ENCODE assay signal across 1 cellular context in the genomic region with DNA sequence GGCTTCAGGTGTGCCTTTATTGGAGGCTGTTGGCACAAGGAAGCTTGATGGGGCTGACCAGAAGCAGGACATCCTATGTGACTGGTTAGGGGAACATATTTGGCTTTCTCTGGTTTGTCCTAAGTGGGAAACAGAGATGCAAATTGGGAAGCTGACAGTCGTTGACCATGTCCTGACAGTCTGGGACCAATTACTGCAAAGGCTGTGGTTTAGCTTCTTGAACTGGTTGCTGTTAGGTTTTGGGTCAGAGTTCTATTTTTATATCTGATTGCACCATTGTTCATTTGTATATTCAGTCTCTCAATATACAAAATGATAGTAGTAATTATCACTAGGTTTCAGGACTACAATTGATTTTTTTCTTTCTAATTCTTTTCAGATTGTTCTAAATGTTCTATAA.
TF ChIP-seq lines count a peak whose summit lies in the region.

No MANE protein-coding gene starts in this region.

TF ChIP-seq in H1, 55 proteins besides CTCF, POLR2A, EP300 and RAD21 (continued from another document):
- TF ChIP-seq, protein P1, sequence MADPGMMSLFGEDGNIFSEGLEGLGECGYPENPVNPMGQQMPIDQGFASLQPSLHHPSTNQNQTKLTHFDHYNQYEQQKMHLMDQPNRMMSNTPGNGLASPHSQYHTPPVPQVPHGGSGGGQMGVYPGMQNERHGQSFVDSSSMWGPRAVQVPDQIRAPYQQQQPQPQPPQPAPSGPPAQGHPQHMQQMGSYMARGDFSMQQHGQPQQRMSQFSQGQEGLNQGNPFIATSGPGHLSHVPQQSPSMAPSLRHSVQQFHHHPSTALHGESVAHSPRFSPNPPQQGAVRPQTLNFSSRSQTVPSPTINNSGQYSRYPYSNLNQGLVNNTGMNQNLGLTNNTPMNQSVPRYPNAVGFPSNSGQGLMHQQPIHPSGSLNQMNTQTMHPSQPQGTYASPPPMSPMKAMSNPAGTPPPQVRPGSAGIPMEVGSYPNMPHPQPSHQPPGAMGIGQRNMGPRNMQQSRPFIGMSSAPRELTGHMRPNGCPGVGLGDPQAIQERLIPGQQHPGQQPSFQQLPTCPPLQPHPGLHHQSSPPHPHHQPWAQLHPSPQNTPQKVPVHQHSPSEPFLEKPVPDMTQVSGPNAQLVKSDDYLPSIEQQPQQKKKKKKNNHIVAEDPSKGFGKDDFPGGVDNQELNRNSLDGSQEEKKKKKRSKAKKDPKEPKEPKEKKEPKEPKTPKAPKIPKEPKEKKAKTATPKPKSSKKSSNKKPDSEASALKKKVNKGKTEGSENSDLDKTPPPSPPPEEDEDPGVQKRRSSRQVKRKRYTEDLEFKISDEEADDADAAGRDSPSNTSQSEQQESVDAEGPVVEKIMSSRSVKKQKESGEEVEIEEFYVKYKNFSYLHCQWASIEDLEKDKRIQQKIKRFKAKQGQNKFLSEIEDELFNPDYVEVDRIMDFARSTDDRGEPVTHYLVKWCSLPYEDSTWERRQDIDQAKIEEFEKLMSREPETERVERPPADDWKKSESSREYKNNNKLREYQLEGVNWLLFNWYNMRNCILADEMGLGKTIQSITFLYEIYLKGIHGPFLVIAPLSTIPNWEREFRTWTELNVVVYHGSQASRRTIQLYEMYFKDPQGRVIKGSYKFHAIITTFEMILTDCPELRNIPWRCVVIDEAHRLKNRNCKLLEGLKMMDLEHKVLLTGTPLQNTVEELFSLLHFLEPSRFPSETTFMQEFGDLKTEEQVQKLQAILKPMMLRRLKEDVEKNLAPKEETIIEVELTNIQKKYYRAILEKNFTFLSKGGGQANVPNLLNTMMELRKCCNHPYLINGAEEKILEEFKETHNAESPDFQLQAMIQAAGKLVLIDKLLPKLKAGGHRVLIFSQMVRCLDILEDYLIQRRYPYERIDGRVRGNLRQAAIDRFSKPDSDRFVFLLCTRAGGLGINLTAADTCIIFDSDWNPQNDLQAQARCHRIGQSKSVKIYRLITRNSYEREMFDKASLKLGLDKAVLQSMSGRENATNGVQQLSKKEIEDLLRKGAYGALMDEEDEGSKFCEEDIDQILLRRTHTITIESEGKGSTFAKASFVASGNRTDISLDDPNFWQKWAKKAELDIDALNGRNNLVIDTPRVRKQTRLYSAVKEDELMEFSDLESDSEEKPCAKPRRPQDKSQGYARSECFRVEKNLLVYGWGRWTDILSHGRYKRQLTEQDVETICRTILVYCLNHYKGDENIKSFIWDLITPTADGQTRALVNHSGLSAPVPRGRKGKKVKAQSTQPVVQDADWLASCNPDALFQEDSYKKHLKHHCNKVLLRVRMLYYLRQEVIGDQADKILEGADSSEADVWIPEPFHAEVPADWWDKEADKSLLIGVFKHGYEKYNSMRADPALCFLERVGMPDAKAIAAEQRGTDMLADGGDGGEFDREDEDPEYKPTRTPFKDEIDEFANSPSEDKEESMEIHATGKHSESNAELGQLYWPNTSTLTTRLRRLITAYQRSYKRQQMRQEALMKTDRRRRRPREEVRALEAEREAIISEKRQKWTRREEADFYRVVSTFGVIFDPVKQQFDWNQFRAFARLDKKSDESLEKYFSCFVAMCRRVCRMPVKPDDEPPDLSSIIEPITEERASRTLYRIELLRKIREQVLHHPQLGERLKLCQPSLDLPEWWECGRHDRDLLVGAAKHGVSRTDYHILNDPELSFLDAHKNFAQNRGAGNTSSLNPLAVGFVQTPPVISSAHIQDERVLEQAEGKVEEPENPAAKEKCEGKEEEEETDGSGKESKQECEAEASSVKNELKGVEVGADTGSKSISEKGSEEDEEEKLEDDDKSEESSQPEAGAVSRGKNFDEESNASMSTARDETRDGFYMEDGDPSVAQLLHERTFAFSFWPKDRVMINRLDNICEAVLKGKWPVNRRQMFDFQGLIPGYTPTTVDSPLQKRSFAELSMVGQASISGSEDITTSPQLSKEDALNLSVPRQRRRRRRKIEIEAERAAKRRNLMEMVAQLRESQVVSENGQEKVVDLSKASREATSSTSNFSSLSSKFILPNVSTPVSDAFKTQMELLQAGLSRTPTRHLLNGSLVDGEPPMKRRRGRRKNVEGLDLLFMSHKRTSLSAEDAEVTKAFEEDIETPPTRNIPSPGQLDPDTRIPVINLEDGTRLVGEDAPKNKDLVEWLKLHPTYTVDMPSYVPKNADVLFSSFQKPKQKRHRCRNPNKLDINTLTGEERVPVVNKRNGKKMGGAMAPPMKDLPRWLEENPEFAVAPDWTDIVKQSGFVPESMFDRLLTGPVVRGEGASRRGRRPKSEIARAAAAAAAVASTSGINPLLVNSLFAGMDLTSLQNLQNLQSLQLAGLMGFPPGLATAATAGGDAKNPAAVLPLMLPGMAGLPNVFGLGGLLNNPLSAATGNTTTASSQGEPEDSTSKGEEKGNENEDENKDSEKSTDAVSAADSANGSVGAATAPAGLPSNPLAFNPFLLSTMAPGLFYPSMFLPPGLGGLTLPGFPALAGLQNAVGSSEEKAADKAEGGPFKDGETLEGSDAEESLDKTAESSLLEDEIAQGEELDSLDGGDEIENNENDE (IDR thresholded peaks at IDR 0.05; ENCODE audit: insufficient replicate concordance, low read length), result no peak
- TF ChIP-seq RNF2 (IDR thresholded peaks at IDR 0.05; ENCODE audit: borderline replicate concordance, low read depth, low read length, missing control alignments, poor library complexity, severe bottlenecking) (no peak), SP4 (IDR thresholded peaks at IDR 0.05; ENCODE audit: low read length) (no peak), NANOG (IDR thresholded peaks at IDR 0.05; ENCODE audit: insufficient read depth, low read depth, low read length, poor library complexity, severe bottlenecking) (no peak), RFX5 (IDR thresholded peaks at IDR 0.05; ENCODE audit: borderline replicate concordance, low read depth, low read length) (no peak), PHF8 (conservative IDR thresholded peaks at IDR 0.05; ENCODE audit: low read depth, low read length) (no peak), CREB1 (IDR thresholded peaks at IDR 0.05) (no peak), EGR1 (IDR thresholded peaks at IDR 0.05; ENCODE audit: borderline replicate concordance, low read depth, low read length) (no peak), CEBPB (IDR thresholded peaks at IDR 0.05; ENCODE audit: low read depth, low read length) (no peak), KDM4A (IDR thresholded peaks at IDR 0.05; ENCODE audit: low read depth, low read length, severe bottlenecking) (no peak), TAF1 (IDR thresholded peaks at IDR 0.05; ENCODE audit: low read depth, low read length) (no peak), ZNF274 (IDR thresholded peaks at IDR 0.05; ENCODE audit: borderline replicate concordance, extremely low read depth, low read length) (no peak)
TF ChIP-seq in H1: peak in this region for 0.
